14 cellular contexts compared by ENCODE assay signal in genomic region chr18:23838801-23839366, GRCh38.
DNase-seq lines count a peak whose midpoint lies in the region; ATAC-seq and TF ChIP-seq lines count a peak whose summit lies in the region.
"Had no signal": no experiment of that assay in that cellular context is flagged by ENCODE, and none has a peak within 500 bp of the region (broad histone marks: within the 10 kb centered on the region; RNA-seq: fewer than 3 reads in every experiment).

No MANE protein-coding gene starts in this region.

- H3K4me1 ChIP-seq in GM23338 (ENCODE audit: insufficient read depth) (peaks cover 2% of the 10 kb centered on the region; the same call in 1 of the 2 replicates), ascending aorta (peaks cover 0 to 5% of the 10 kb centered on the region in 2 donors)

- H3K27ac Mint-ChIP-seq in GM23338, result no peak overlapping the region
- H3K27ac Mint-ChIP-seq: IgD-negative memory B cell, progenitor cell of endocrine pancreas had no signal

- H3K9me3 ChIP-seq in ascending aorta, result no peaks in the 10 kb centered on the region

- no peaks in the 10 kb centered on the region for H4K20me1 ChIP-seq in GM23338 (replicated peaks; ENCODE audit: insufficient read depth)

- no peaks in the 10 kb centered on the region for H3F3A ChIP-seq in GM23338 (replicated peaks; ENCODE audit: low read depth)

- H3K79me2 ChIP-seq in GM23338 (replicated peaks; ENCODE audit: insufficient read depth), result no peaks in the 10 kb centered on the region

- 0 out of 2 replicates have a peak overlapping the region, but pooled peaks have one; percentile 9 for H2AFZ ChIP-seq in GM23338

- no peaks in the 10 kb centered on the region; the same call in 2 of the 3 replicates for H3K36me3 Mint-ChIP-seq in GM23338 (ENCODE audit: low read depth)

- H3K4me1 Mint-ChIP-seq in GM23338, result peaks cover 6% of the 10 kb centered on the region

- H3K27me3 Mint-ChIP-seq in GM23338 (ENCODE audit: insufficient read depth, low read depth, poor library complexity), result no peaks in the 10 kb centered on the region
- H3K27me3 Mint-ChIP-seq: IgD-negative memory B cell had no signal

- H3K9me3 Mint-ChIP-seq in GM23338, result no peaks in the 10 kb centered on the region
- H3K9me3 Mint-ChIP-seq: IgD-negative memory B cell had no signal

- H3K9me2 ChIP-seq in GM23338 (ENCODE audit: insufficient read depth), result no peaks in the 10 kb centered on the region; the same call in none of the 2 replicates

- ATAC-seq in GM23338 (no peak), HG03196 (IDR thresholded peaks at IDR 0.05; ENCODE audit: unreplicated experiment) (no peak)

- H3K4me3 Mint-ChIP-seq in GM23338, result no peak overlapping the region
- H3K4me3 Mint-ChIP-seq: IgD-negative memory B cell had no signal

- intact Hi-C loops in ascending aorta (cut with DNase I), result no loop called here

- TF ChIP-seq CTCF in GM23338 (conservative IDR thresholded peaks at IDR 0.05; ENCODE audit: low read depth in 2 of 2), result no peak
- TF ChIP-seq CTCF in ascending aorta (IDR thresholded peaks at IDR 0.05), result no peak

- no peak overlapping the region for H3K27ac ChIP-seq in GM23338 (ENCODE audit: low read depth)
- H3K27ac ChIP-seq in ascending aorta, result no peak overlapping the region

- no peak overlapping the region for H3K4me3 ChIP-seq in GM23338
- H3K4me3 ChIP-seq in ascending aorta, result no peak overlapping the region

- H3K36me3 ChIP-seq in GM23338 (ENCODE audit: insufficient read depth) (no peaks in the 10 kb centered on the region), ascending aorta (no peaks in the 10 kb centered on the region)

- H3K27me3 ChIP-seq in GM23338 (ENCODE audit: insufficient read depth) (no peaks in the 10 kb centered on the region), ascending aorta (no peaks in the 10 kb centered on the region)

- DNase-seq in AG08395 (ENCODE audit: low spot score), result peak; percentile 76
- DNase-seq in GM23338 (ENCODE audit: low spot score), result no peak
- peak; percentile 81 for DNase-seq in amniotic epithelial cell (ENCODE audit: low read depth)
- DNase-seq in hepatic stellate cell (ENCODE audit: low spot score), result peak; percentile 41
- no peak for DNase-seq in stimulated activated CD4-positive, alpha-beta T cell treated with anti-CD3 and anti-CD28 coated beads, Interleukin-15, amount 100 ng/mL, for 24 hours
- DNase-seq in ascending aorta (ENCODE audit: low spot score in 2 of 2), result no peak
- no peak for DNase-seq in NOMO-1 treated with dmso at 0.1 percent for 144 hours (lab: John Stamatoyannopoulos, UW; ENCODE audit: unreplicated experiment)
- DNase-seq: activated CD8-positive, alpha-beta memory T cell treated with anti-CD3 and anti-CD28 coated beads, Interleukin-2, amount 50 U/mL, for 4 hours; head of caudate nucleus; NCI-H2081; T-helper 9 cell had no signal

- no peak overlapping the region for H3K4me2 ChIP-seq in GM23338

TF ChIP-seq in GM23338, 12 proteins besides CTCF, POLR2A, EP300 and RAD21:
- TF ChIP-seq ETS1 (IDR thresholded peaks at IDR 0.05), result no peak
TF ChIP-seq in GM23338: peak in this region for 0.

Comparison
In these comparisons a context has a peak if more than half of its experiments do, and no peak if none do; other contexts are left out.
1. DNase-seq: peak in AG08395 (single experiment), amniotic epithelial cell (single experiment) and hepatic stellate cell (single experiment); none in GM23338 (single experiment), stimulated activated CD4-positive, alpha-beta T cell treated with anti-CD3 and anti-CD28 coated beads, Interleukin-15, amount 100 ng/mL, for 24 hours (single experiment), ascending aorta (0 of 2) and NOMO-1 treated with dmso at 0.1 percent for 144 hours (single experiment).